1 cellular context compared by ENCODE assay signal in genomic region chr17:75855310-75856061, GRCh38.
A peak's percentile ranks its signal among the peaks of the same experiment; 100 is the strongest.
TF ChIP-seq lines count a peak whose summit lies in the region.

TSS of gene WBP2 (minus strand) at chr17:75855335. CDS start at chr17:75855297, 38 bp downstream.

TF ChIP-seq in HepG2, 621 proteins besides CTCF, POLR2A, EP300 and RAD21 (continued from another document and continues in another):
- no peak for TF ChIP-seq KLF13 (CRISPR knock-in tag; IDR thresholded peaks at IDR 0.05)
- peak; percentile 92 for TF ChIP-seq NFYC (CRISPR knock-in tag; IDR thresholded peaks at IDR 0.05)
- TF ChIP-seq ZNF713 (CRISPR knock-in tag; IDR thresholded peaks at IDR 0.05), result 0 out of 2 replicates have a peak, but pooled peaks have one; percentile 36
- no peak; the same call in 1 of the 2 replicates for TF ChIP-seq GTF2F1 (IDR thresholded peaks at IDR 0.05; ENCODE audit: low read length)
- 0 out of 2 replicates have a peak, but pooled peaks have one; percentile 13 for TF ChIP-seq ZNF629 (CRISPR knock-in tag; conservative IDR thresholded peaks at IDR 0.05)
- peak; percentile 24; the same call in 1 of the 2 replicates for TF ChIP-seq BHLHE40 (IDR thresholded peaks at IDR 0.05; ENCODE audit: low read length)
- TF ChIP-seq ATF7-NPFF (CRISPR knock-in tag; IDR thresholded peaks at IDR 0.05; ENCODE audit: low read depth), result peak; percentile 79; the same call in 1 of the 2 replicates
- TF ChIP-seq FOXA1 (IDR thresholded peaks at IDR 0.05), result no peak
- TF ChIP-seq FOXA1 (CRISPR knock-in tag; IDR thresholded peaks at IDR 0.05), result peak; percentile 72
- peak; percentile 78; the same call in 1 of the 2 replicates for TF ChIP-seq YEATS2 (CRISPR knock-in tag; IDR thresholded peaks at IDR 0.05; ENCODE audit: borderline replicate concordance)
- TF ChIP-seq ZKSCAN5 (CRISPR knock-in tag; IDR thresholded peaks at IDR 0.05), result no peak
- no peak for TF ChIP-seq ZNF660 (CRISPR knock-in tag; IDR thresholded peaks at IDR 0.05; ENCODE audit: borderline replicate concordance, low read depth)
- peak; percentile 68 for TF ChIP-seq FOXA3 (CRISPR knock-in tag; IDR thresholded peaks at IDR 0.05)
- TF ChIP-seq ZNF121 (CRISPR knock-in tag; IDR thresholded peaks at IDR 0.05), result no peak
- TF ChIP-seq ZNF354B (CRISPR knock-in tag; IDR thresholded peaks at IDR 0.05), result no peak
- TF ChIP-seq THAP8 (CRISPR knock-in tag; IDR thresholded peaks at IDR 0.05; ENCODE audit: borderline replicate concordance), result peak; percentile 61; the same call in 1 of the 2 replicates
- TF ChIP-seq FUBP1 (CRISPR knock-in tag; IDR thresholded peaks at IDR 0.05; ENCODE audit: borderline replicate concordance), result peak; percentile 84; the same call in 1 of the 2 replicates
- no peak for TF ChIP-seq PLSCR1 (CRISPR knock-in tag; IDR thresholded peaks at IDR 0.05; ENCODE audit: borderline replicate concordance)
- no peak for TF ChIP-seq ATM (IDR thresholded peaks at IDR 0.05; ENCODE audit: borderline replicate concordance)
- TF ChIP-seq ZNF709 (CRISPR knock-in tag; IDR thresholded peaks at IDR 0.05), result peak; percentile 76
- no peak; the same call in 1 of the 2 replicates for TF ChIP-seq RFXANK (CRISPR knock-in tag; IDR thresholded peaks at IDR 0.05)
- TF ChIP-seq ZKSCAN1 (IDR thresholded peaks at IDR 0.05; ENCODE audit: low read length), result no peak
- TF ChIP-seq RORA (CRISPR knock-in tag; IDR thresholded peaks at IDR 0.05), result no peak
- TF ChIP-seq ZNF792 (CRISPR knock-in tag; IDR thresholded peaks at IDR 0.05), result no peak; the same call in 1 of the 2 replicates
- no peak for TF ChIP-seq PAF1 (CRISPR knock-in tag; IDR thresholded peaks at IDR 0.05)
- peak; percentile 51; the same call in 1 of the 2 replicates for TF ChIP-seq HOXA9 (CRISPR knock-in tag; IDR thresholded peaks at IDR 0.05; ENCODE audit: borderline replicate concordance)
- peak; percentile 75; the same call in 1 of the 2 replicates for TF ChIP-seq CBX5 (CRISPR knock-in tag; IDR thresholded peaks at IDR 0.05; ENCODE audit: borderline replicate concordance)
- TF ChIP-seq ZSCAN21 (CRISPR knock-in tag; IDR thresholded peaks at IDR 0.05; ENCODE audit: borderline replicate concordance), result peak; percentile 97; the same call in 1 of the 2 replicates
- peak; percentile 60; the same call in 1 of the 2 replicates for TF ChIP-seq SIX4 (CRISPR knock-in tag; IDR thresholded peaks at IDR 0.05)
- TF ChIP-seq SAP130 (CRISPR knock-in tag; IDR thresholded peaks at IDR 0.05; ENCODE audit: low read depth), result peak; percentile 98
- TF ChIP-seq ZNF562 (CRISPR knock-in tag; IDR thresholded peaks at IDR 0.05; ENCODE audit: borderline replicate concordance), result no peak
- TF ChIP-seq POLR2AphosphoS5 (IDR thresholded peaks at IDR 0.05; ENCODE audit: low read depth, low read length), result peak; percentile 94
- TF ChIP-seq NR2F2 (IDR thresholded peaks at IDR 0.05; ENCODE audit: borderline replicate concordance, low read depth), result no peak
- TF ChIP-seq HOXD1 (CRISPR knock-in tag; IDR thresholded peaks at IDR 0.05), result peak; percentile 92
- no peak for TF ChIP-seq HDAC6 (IDR thresholded peaks at IDR 0.05; ENCODE audit: low read depth, low read length)
- TF ChIP-seq BRCA1 (CRISPR knock-in tag; IDR thresholded peaks at IDR 0.05), result peak; percentile 26; the same call in 1 of the 2 replicates
- peak; percentile 98; the same call in 1 of the 2 replicates for TF ChIP-seq ZFP62 (CRISPR knock-in tag; IDR thresholded peaks at IDR 0.05)
- no peak for TF ChIP-seq PAWR (CRISPR knock-in tag; IDR thresholded peaks at IDR 0.05; ENCODE audit: borderline replicate concordance)
- no peak for TF ChIP-seq SIN3B (IDR thresholded peaks at IDR 0.05; ENCODE audit: low read length)
- TF ChIP-seq ZSCAN31 (CRISPR knock-in tag; IDR thresholded peaks at IDR 0.05; ENCODE audit: low read depth), result peak; percentile 97
- peak; percentile 90; the same call in 1 of the 2 replicates for TF ChIP-seq ZNF616 (CRISPR knock-in tag; IDR thresholded peaks at IDR 0.05; ENCODE audit: low read depth)
- no peak for TF ChIP-seq TBX3 (IDR thresholded peaks at IDR 0.05; ENCODE audit: borderline replicate concordance)
- TF ChIP-seq TERF1 (CRISPR knock-in tag; IDR thresholded peaks at IDR 0.05), result 0 out of 2 replicates have a peak, but pooled peaks have one; percentile 68
- no peak; the same call in 1 of the 2 replicates for TF ChIP-seq TRAFD1 (CRISPR knock-in tag; IDR thresholded peaks at IDR 0.05; ENCODE audit: borderline replicate concordance)
- peak; percentile 93 for TF ChIP-seq KDM5A (IDR thresholded peaks at IDR 0.05; ENCODE audit: borderline replicate concordance, low read length)
- TF ChIP-seq ZNF329 (CRISPR knock-in tag; IDR thresholded peaks at IDR 0.05; ENCODE audit: low read depth), result no peak; the same call in 1 of the 2 replicates
- TF ChIP-seq ARNT2 (CRISPR knock-in tag; IDR thresholded peaks at IDR 0.05; ENCODE audit: low read depth), result peak; percentile 97
- TF ChIP-seq NR0B2 (CRISPR knock-in tag; IDR thresholded peaks at IDR 0.05), result peak; percentile 83
- peak; percentile 2; the same call in 1 of the 2 replicates for TF ChIP-seq RFX3 (CRISPR knock-in tag; IDR thresholded peaks at IDR 0.05)
- peak; percentile 90 for TF ChIP-seq ZNF776 (CRISPR knock-in tag; IDR thresholded peaks at IDR 0.05)
- no peak for TF ChIP-seq EZH2 (conservative IDR thresholded peaks at IDR 0.05; ENCODE audit: low read depth, low read length)
- TF ChIP-seq TBX2 (CRISPR knock-in tag; IDR thresholded peaks at IDR 0.05; ENCODE audit: borderline replicate concordance), result peak; percentile 91
- TF ChIP-seq RFXAP (CRISPR knock-in tag; IDR thresholded peaks at IDR 0.05; ENCODE audit: borderline replicate concordance), result peak; percentile 83
- peak; percentile 69; the same call in 1 of the 2 replicates for TF ChIP-seq MAZ (IDR thresholded peaks at IDR 0.05; ENCODE audit: borderline replicate concordance, low read depth, low read length)
- TF ChIP-seq MAZ (CRISPR knock-in tag; IDR thresholded peaks at IDR 0.05; ENCODE audit: low read depth), result peak; percentile 94; the same call in 1 of the 2 replicates
- no peak for TF ChIP-seq CENPBD1 (CRISPR knock-in tag; IDR thresholded peaks at IDR 0.05; ENCODE audit: borderline replicate concordance, low read depth)
- no peak for TF ChIP-seq ZFP36L2 (CRISPR knock-in tag; IDR thresholded peaks at IDR 0.05)
- no peak for TF ChIP-seq MAFG (CRISPR knock-in tag; IDR thresholded peaks at IDR 0.05)
- no peak for TF ChIP-seq HES4 (CRISPR knock-in tag; IDR thresholded peaks at IDR 0.05; ENCODE audit: borderline replicate concordance)
- TF ChIP-seq PATZ1 (CRISPR knock-in tag; IDR thresholded peaks at IDR 0.05), result peak; percentile 76
- TF ChIP-seq TOE1 (CRISPR knock-in tag; IDR thresholded peaks at IDR 0.05), result peak; percentile 49; the same call in 1 of the 2 replicates
- TF ChIP-seq MTERF4 (CRISPR knock-in tag; IDR thresholded peaks at IDR 0.05), result peak; percentile 83; the same call in 1 of the 2 replicates
- TF ChIP-seq ZNF326 (CRISPR knock-in tag; IDR thresholded peaks at IDR 0.05; ENCODE audit: borderline replicate concordance), result no peak
- TF ChIP-seq ZNF468 (CRISPR knock-in tag; IDR thresholded peaks at IDR 0.05), result no peak
- TF ChIP-seq FIP1L1 (IDR thresholded peaks at IDR 0.05; ENCODE audit: borderline replicate concordance, insufficient read depth, low read depth, low read length), result no peak
- peak; percentile 42; the same call in 1 of the 2 replicates for TF ChIP-seq ZNF704 (CRISPR knock-in tag; IDR thresholded peaks at IDR 0.05; ENCODE audit: borderline replicate concordance)
- peak; percentile 97 for TF ChIP-seq PHF21A (CRISPR knock-in tag; IDR thresholded peaks at IDR 0.05)
- TF ChIP-seq MED8 (CRISPR knock-in tag; IDR thresholded peaks at IDR 0.05; ENCODE audit: insufficient replicate concordance), result peak; percentile 86
- TF ChIP-seq SPEN (CRISPR knock-in tag; IDR thresholded peaks at IDR 0.05; ENCODE audit: low read depth), result peak; percentile 78; the same call in 1 of the 2 replicates
- peak; percentile 38; the same call in 1 of the 2 replicates for TF ChIP-seq GZF1 (CRISPR knock-in tag; IDR thresholded peaks at IDR 0.05)
